ENCODE assay signal across 13 cellular contexts in genomic region chr12:19507823-19508222, GRCh38.
A peak's percentile ranks its signal among the peaks of the same experiment; 100 is the strongest.
DNase-seq lines count a peak whose midpoint lies in the region; ATAC-seq, FAIRE-seq and TF ChIP-seq lines count a peak whose summit lies in the region.
"Had no signal": no experiment of that assay in that cellular context is flagged by ENCODE, and none has a peak within 500 bp of the region (broad histone marks: within the 10 kb centered on the region; RNA-seq: fewer than 3 reads in every experiment).

No MANE protein-coding gene starts in this region.

- H2BK120ac ChIP-seq in H9 (ENCODE audit: low read depth, low read length, poor library complexity, severe bottlenecking): no peak overlapping the region

- no peak overlapping the region for H3K4me2 ChIP-seq in astrocyte (ENCODE audit: low read length)
- H3K4me2 ChIP-seq in H9 (ENCODE audit: insufficient read depth, insufficient read length, low read length): no peak overlapping the region

- H3K79me1 ChIP-seq in H9 (ENCODE audit: insufficient read depth, low read depth, low read length, poor library complexity, severe bottlenecking): peaks cover 4% of the 10 kb centered on the region

- H3K4me3 ChIP-seq in astrocyte (ENCODE audit: insufficient read depth, low read depth, low read length) (no peak overlapping the region), heart right ventricle (no peak overlapping the region), tibial nerve (no peak overlapping the region), transverse colon (no peak overlapping the region)

- H3K27ac ChIP-seq in astrocyte (ENCODE audit: low read depth, low read length): no peak overlapping the region
- H3K27ac ChIP-seq in heart right ventricle: no peak overlapping the region
- peak overlapping the region in 1 of 4 donors; percentile 29 for H3K27ac ChIP-seq in tibial nerve
- no peak overlapping the region for H3K27ac ChIP-seq in transverse colon
- no peak overlapping the region for H3K27ac ChIP-seq in H9 (ENCODE audit: insufficient read length, low read depth, low read length)

- H3K4me1 Mint-ChIP-seq in astrocyte (ENCODE audit: low read depth, unreplicated experiment) (peaks cover 6% of the 10 kb centered on the region), H9 (peaks cover 19 to 21% of the 10 kb centered on the region in 2 experiments)

- TF ChIP-seq POLR2A in tibial nerve (IDR thresholded peaks at IDR 0.05) (no peak), transverse colon (IDR thresholded peaks at IDR 0.05) (no peak)

- 33 to 51% methylated on average over 1 of the region's 1 CpG for WGBS in heart right ventricle, 2 donors
- 23 to 30% methylated on average over 1 of the region's 1 CpG for WGBS in tibial nerve, 2 donors
- WGBS in transverse colon (ENCODE audit: low coverage in 1 of 2), 2 donors: 75 to 86% methylated on average over 1 of the region's 1 CpG
- no CpG with 5 or more reads among the region's 1 CpG for WGBS in H9 (ENCODE audit: extremely low coverage, insufficient read length, low lambda C conversion rate)

- no peak overlapping the region for H4K5ac ChIP-seq in H9 (ENCODE audit: insufficient read length, low read depth, low read length)

- H3K79me2 ChIP-seq in astrocyte (ENCODE audit: insufficient read depth, low read length): peaks cover 62% of the 10 kb centered on the region
- H3K79me2 ChIP-seq in H9 (ENCODE audit: insufficient read depth, low read length): peaks cover 15% of the 10 kb centered on the region

- no peak overlapping the region for H3K23ac ChIP-seq in H9 (ENCODE audit: insufficient read length, low read depth, low read length)

- H4K8ac ChIP-seq in H9 (replicated peaks; ENCODE audit: insufficient read length, low read depth, low read length): no peak overlapping the region

- H3K9ac ChIP-seq in astrocyte (ENCODE audit: low read length): no peak overlapping the region
- no peak overlapping the region for H3K9ac ChIP-seq in H9 (ENCODE audit: extremely low read depth, insufficient read length, low read length)

- no peaks in the 10 kb centered on the region for H3K4me1 ChIP-seq in astrocyte (ENCODE audit: insufficient read depth, low read length)
- peaks cover 0 to 31% (median 9%) of the 10 kb centered on the region in 9 donors for H3K4me1 ChIP-seq in heart right ventricle
- H3K4me1 ChIP-seq in tibial nerve: peaks cover 0 to 53% (median 5%) of the 10 kb centered on the region in 4 donors
- H3K4me1 ChIP-seq in transverse colon: no peaks in the 10 kb centered on the region
- no peaks in the 10 kb centered on the region for H3K4me1 ChIP-seq in H9 (ENCODE audit: insufficient read depth, low read length)

- H3K36me3 ChIP-seq in astrocyte (ENCODE audit: insufficient read depth, low read length): peaks cover 2% of the 10 kb centered on the region
- H3K36me3 ChIP-seq in heart right ventricle: peaks cover 0 to 24% (median 7%) of the 10 kb centered on the region in 9 donors
- peaks cover 0 to 27% (median 0%) of the 10 kb centered on the region in 3 donors for H3K36me3 ChIP-seq in tibial nerve
- H3K36me3 ChIP-seq in transverse colon: no peaks in the 10 kb centered on the region

- in situ Hi-C loops in transverse colon (cut with MboI; ENCODE audit: low pct_ligation_motif_present in 1 of 4, low pct_unique_long_range_greater_than_20kb in 1 of 4, low sequenced_read_pairs in 3 of 4) (no loop called here), KBM-7 (cut with MboI; ENCODE audit: low pct_unique_long_range_greater_than_20kb, low sequenced_read_pairs) (no loop called here)

- H3K23me2 ChIP-seq in H9 (ENCODE audit: insufficient read length, low read depth, low read length, poor library complexity, severe bottlenecking): no peaks in the 10 kb centered on the region

- H4K20me1 ChIP-seq in astrocyte (ENCODE audit: insufficient read depth, low read length): peaks cover 56% of the 10 kb centered on the region
- H4K20me1 ChIP-seq in H9 (ENCODE audit: control insufficient read depth, insufficient read depth, insufficient read length): no peaks in the 10 kb centered on the region

- H3K27me3 Mint-ChIP-seq in astrocyte (ENCODE audit: low read depth, unreplicated experiment): no peaks in the 10 kb centered on the region
- H3K27me3 Mint-ChIP-seq in H9 (ENCODE audit: low read depth): no peaks in the 10 kb centered on the region

- H2BK12ac ChIP-seq in H9 (ENCODE audit: insufficient read length, low read depth, low read length): no peak overlapping the region

- no peak overlapping the region for H4K91ac ChIP-seq in H9 (ENCODE audit: insufficient read length, low read depth, low read length)

- H2AFZ ChIP-seq in astrocyte (ENCODE audit: low read depth, low read length): no peak overlapping the region
- no peak overlapping the region for H2AFZ ChIP-seq in H9 (ENCODE audit: low read length)

- no peak overlapping the region for H3K18ac ChIP-seq in H9 (ENCODE audit: insufficient read length, low read depth, low read length)

- H3K4ac ChIP-seq in H9 (ENCODE audit: low read depth, low read length): no peak overlapping the region

- H3K14ac ChIP-seq in H9 (ENCODE audit: insufficient read depth, low read length): no peak overlapping the region

- DNase-seq in Right ventricle myocardium superior (no peak), Right ventricle myocardium inferior (ENCODE audit: missing footprints) (no peak), astrocyte (ENCODE audit: low read depth) (no peak), heart right ventricle (no peak), tibial nerve (ENCODE audit: low spot score in 2 of 2) (peak in 1 of 2 donors; percentile 42), transverse colon (no peak), H9 (no peak), KBM-7 (no peak)
- DNase-seq: CD8-positive, alpha-beta T cell; effector CD4-positive, alpha-beta T cell; left colon; small intestine; stimulated activated naive CD8-positive, alpha-beta T cell treated with anti-CD3 and anti-CD28 coated beads, Interleukin-15, Interleukin-2, amounts not matched to agents 100 U/mL and 50 U/mL, for 24 hours had no signal

- no peak overlapping the region for H2BK15ac ChIP-seq in H9 (ENCODE audit: low read depth, low read length)

- H3T11ph ChIP-seq in H9 (ENCODE audit: low read length): no peak overlapping the region

- intact Hi-C loops in Right ventricle myocardium superior (cut with DNase I): no loop called here
- intact Hi-C loops in Right ventricle myocardium inferior (cut with DNase I): loop anchor here (5.0 kb wide), 1 partner anchor 134 kb away; no protein-coding TSS in a partner anchor
- intact Hi-C loops in heart right ventricle (cut with DNase I): loop anchor here in 5 of 10 donors (5.0 to 10.0 kb wide), 2 partner anchors 134 to 137 kb away; no protein-coding TSS in a partner anchor
- intact Hi-C loops in transverse colon (cut with DNase I; ENCODE audit: low total_unique reads): no loop called here

- peak; percentile 56 for ATAC-seq in Right ventricle myocardium superior (ENCODE audit: poor library complexity)
- ATAC-seq in Right ventricle myocardium inferior: no peak
- peak in 4 of 8 donors; percentile 43 to 71 (median 52) for ATAC-seq in heart right ventricle
- ATAC-seq: CD8-positive, alpha-beta T cell; left colon; stimulated activated naive CD8-positive, alpha-beta T cell treated with anti-CD3 and anti-CD28 coated beads, Interleukin-15, Interleukin-2, amounts not matched to agents 100 U/mL and 50 U/mL, for 24 hours had no signal

- H3K27me3 ChIP-seq in astrocyte (ENCODE audit: insufficient read depth, low read length): no peaks in the 10 kb centered on the region
- no peaks in the 10 kb centered on the region for H3K27me3 ChIP-seq in heart right ventricle
- no peaks in the 10 kb centered on the region for H3K27me3 ChIP-seq in tibial nerve
- no peaks in the 10 kb centered on the region for H3K27me3 ChIP-seq in transverse colon
- H3K27me3 ChIP-seq in H9 (ENCODE audit: insufficient read depth, low read length): no peaks in the 10 kb centered on the region

- no peak overlapping the region for H2BK20ac ChIP-seq in H9 (ENCODE audit: low read depth, low read length, poor library complexity, severe bottlenecking)

- H2AK5ac ChIP-seq in H9 (ENCODE audit: insufficient read length, low read length): no peak overlapping the region

- TF ChIP-seq CTCF in astrocyte (IDR thresholded peaks at IDR 0.05; ENCODE audit: insufficient read depth, low read depth, low read length) (peak; percentile 4), heart right ventricle (IDR thresholded peaks at IDR 0.05) (peak in 8 of 9 donors; percentile 14 to 63 (median 50)), tibial nerve (IDR thresholded peaks at IDR 0.05) (peak in 4 of 5 experiments; percentile 24 to 42 (median 30)), transverse colon (IDR thresholded peaks at IDR 0.05) (no peak), H9 (conservative IDR thresholded peaks at IDR 0.05) (no peak)

- TF ChIP-seq EP300 in tibial nerve (IDR thresholded peaks at IDR 0.05) (no peak), transverse colon (IDR thresholded peaks at IDR 0.05; ENCODE audit: low read depth) (no peak)

- H3K9me3 Mint-ChIP-seq in astrocyte (ENCODE audit: unreplicated experiment) (no peaks in the 10 kb centered on the region), H9 (peaks cover 0 to 3% of the 10 kb centered on the region in 2 experiments; a peak in 1 of 5 replicates)
- H3K9me3 Mint-ChIP-seq: CD8-positive, alpha-beta T cell had no signal

- H3K36me3 Mint-ChIP-seq in astrocyte (ENCODE audit: low read depth, unreplicated experiment) (peaks cover 8% of the 10 kb centered on the region), H9 (ENCODE audit: insufficient read depth in 1 of 3, low read depth in 3 of 3) (peaks cover 24 to 68% (median 47%) of the 10 kb centered on the region in 3 experiments)

- H3K9me3 ChIP-seq in astrocyte (ENCODE audit: insufficient read depth, low read depth, low read length) (no peaks in the 10 kb centered on the region), heart right ventricle (no peaks in the 10 kb centered on the region), tibial nerve (no peaks in the 10 kb centered on the region), transverse colon (no peaks in the 10 kb centered on the region), H9 (ENCODE audit: control insufficient read depth, low read depth, low read length) (no peaks in the 10 kb centered on the region)

- peak; percentile 5 for FAIRE-seq in astrocyte (lab: Jason Lieb, UNC)
- FAIRE-seq: small intestine had no signal

- H3K4me3 Mint-ChIP-seq in astrocyte (ENCODE audit: unreplicated experiment) (no peak overlapping the region), H9 (no peak overlapping the region)
- H3K4me3 Mint-ChIP-seq: CD8-positive, alpha-beta T cell had no signal

- no peak overlapping the region for H2BK5ac ChIP-seq in H9 (ENCODE audit: insufficient read length, low read length)

- H3K56ac ChIP-seq in H9 (ENCODE audit: insufficient read length, low read depth, low read length): no peak overlapping the region

- H3K27ac Mint-ChIP-seq in astrocyte (ENCODE audit: unreplicated experiment) (no peak overlapping the region), H9 (peak overlapping the region in 1 of 3 experiments; percentile 7; a peak in 1 of 7 replicates)
- H3K27ac Mint-ChIP-seq: CD8-positive, alpha-beta T cell had no signal

Comparison
In these comparisons a context has a peak if more than half of its experiments do, and no peak if none do; other contexts are left out.
1. CTCF ChIP-seq: peak in astrocyte (single experiment), heart right ventricle (8 of 9) and tibial nerve (4 of 5); none in transverse colon (0 of 5) and H9 (single experiment).